8 cellular contexts compared by ENCODE assay signal in the genomic region with DNA sequence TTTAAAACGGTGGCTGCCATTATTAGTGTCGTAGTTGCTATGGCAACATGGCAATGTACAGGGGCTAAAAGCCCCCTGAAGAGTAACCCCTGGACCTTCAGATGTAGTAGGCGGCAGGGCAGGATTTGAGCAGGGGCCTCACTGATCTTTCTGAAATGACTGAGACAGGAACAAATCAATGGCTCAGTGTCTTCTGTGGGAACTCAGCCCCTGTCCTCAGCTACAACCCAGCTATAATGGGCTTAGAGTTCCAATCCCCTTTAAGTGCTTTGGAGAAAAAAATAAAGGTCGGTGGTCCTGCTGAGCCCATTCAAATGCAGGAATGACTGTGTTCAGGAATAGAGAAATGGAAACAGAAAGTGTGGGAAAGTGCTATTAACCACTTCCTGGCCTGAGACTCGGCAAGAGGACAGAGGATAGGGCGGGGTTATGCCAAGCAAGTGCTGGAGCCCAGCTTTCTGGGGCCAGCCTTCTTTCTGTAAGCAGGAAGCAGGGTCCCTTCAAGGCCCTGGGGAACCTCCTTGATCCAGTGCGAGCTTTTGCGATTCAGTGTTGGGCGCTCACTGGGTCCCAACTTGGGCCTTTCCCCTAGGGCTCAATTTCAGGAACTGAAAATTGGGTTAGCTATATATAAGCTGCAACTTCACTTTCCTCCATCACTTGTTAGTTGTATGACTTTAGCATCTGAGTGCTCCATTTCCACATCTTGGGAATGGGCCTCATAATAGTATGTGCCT. TPM values are rescaled to one million over a fixed set of nuclear protein-coding genes. Genes with fewer than 3 reads are reported as not detected.
DNase-seq lines count a peak whose midpoint lies in the region; ATAC-seq lines count a peak whose summit lies in the region.

No MANE protein-coding gene starts in this region.

- peak overlapping the region; percentile 77 for H3K27ac Mint-ChIP-seq in stimulated activated naive B cell treated with anti-CD40 and anti-IgM and Interleukin-4, amounts not matched to agents 10 μg/mL and 1 μg/mL and 100 μg/mL, for 72 hours

- H3K9me3 Mint-ChIP-seq in stimulated activated naive B cell treated with anti-CD40 and anti-IgM and Interleukin-4, amounts not matched to agents 10 μg/mL and 1 μg/mL and 100 μg/mL, for 72 hours: no peaks in the 10 kb centered on the region

- no peaks in the 10 kb centered on the region for H3K27me3 Mint-ChIP-seq in stimulated activated naive B cell treated with anti-CD40 and anti-IgM and Interleukin-4, amounts not matched to agents 10 μg/mL and 1 μg/mL and 100 μg/mL, for 72 hours

- ATAC-seq in GM19328 (IDR thresholded peaks at IDR 0.05; ENCODE audit: unreplicated experiment) (peak; percentile 78), HG03159 (IDR thresholded peaks at IDR 0.05; ENCODE audit: unreplicated experiment) (peak; percentile 58), left cardiac atrium (no peak)
- peak; percentile 86 to 88 for ATAC-seq in stimulated activated naive B cell treated with anti-CD40 and anti-IgM and Interleukin-4, amounts not matched to agents 10 μg/mL and 1 μg/mL and 100 μg/mL, for 72 hours (replicated peaks)

- no peaks in the 10 kb centered on the region for H3K36me3 Mint-ChIP-seq in stimulated activated naive B cell treated with anti-CD40 and anti-IgM and Interleukin-4, amounts not matched to agents 10 μg/mL and 1 μg/mL and 100 μg/mL, for 72 hours

- intact Hi-C loops in left cardiac atrium (cut with DNase I): no loop called here

- peak overlapping the region; percentile 38 to 54 for H3K4me3 Mint-ChIP-seq in stimulated activated naive B cell treated with anti-CD40 and anti-IgM and Interleukin-4, amounts not matched to agents 10 μg/mL and 1 μg/mL and 100 μg/mL, for 72 hours

- H3K4me1 Mint-ChIP-seq in stimulated activated naive B cell treated with anti-CD40 and anti-IgM and Interleukin-4, amounts not matched to agents 10 μg/mL and 1 μg/mL and 100 μg/mL, for 72 hours: peaks cover 38 to 75% of the 10 kb centered on the region in 2 donors

- DNase-seq in CD1c-positive myeloid dendritic cell (ENCODE audit: extremely low spot score): peak; percentile 85
- peak; percentile 76 for DNase-seq in UCSD-AML1 (lab: John Stamatoyannopoulos, UW; ENCODE audit: unreplicated experiment)
- DNase-seq in stimulated activated naive B cell treated with anti-CD40 and anti-IgM and Interleukin-4, amounts not matched to agents 10 μg/mL and 1 μg/mL and 100 μg/mL, for 72 hours: peak; percentile 77
- no peak for DNase-seq in left cardiac atrium
- no peak for DNase-seq in NCI-H345 treated with DMSO at 0.1 percent for 48 hours (lab: John Stamatoyannopoulos, UW; ENCODE audit: unreplicated experiment)
- no peak for DNase-seq in NCI-H1092 (lab: John Stamatoyannopoulos, UW)

RNA-seq across cellular contexts. Expression of gene CD82, which starts 6.1 kb away (rescaled TPM):
- total RNA-seq in left cardiac atrium: 10 to 100 TPM; 22.0 to 35.3 TPM

Comparison
In these comparisons a context has a peak if more than half of its experiments do, and no peak if none do; other contexts are left out.
1. DNase-seq: peak in CD1c-positive myeloid dendritic cell (single experiment), UCSD-AML1 (single experiment) and stimulated activated naive B cell treated with anti-CD40 and anti-IgM and Interleukin-4, amounts not matched to agents 10 μg/mL and 1 μg/mL and 100 μg/mL, for 72 hours (single experiment); none in left cardiac atrium (single experiment), NCI-H345 treated with DMSO at 0.1 percent for 48 hours (single experiment) and NCI-H1092 (single experiment).
2. ATAC-seq: peak in GM19328 (single experiment), HG03159 (single experiment) and stimulated activated naive B cell treated with anti-CD40 and anti-IgM and Interleukin-4, amounts not matched to agents 10 μg/mL and 1 μg/mL and 100 μg/mL, for 72 hours (2 of 2); none in left cardiac atrium (0 of 2).